ENCODE assay signal across 8 cellular contexts in the genomic region with DNA sequence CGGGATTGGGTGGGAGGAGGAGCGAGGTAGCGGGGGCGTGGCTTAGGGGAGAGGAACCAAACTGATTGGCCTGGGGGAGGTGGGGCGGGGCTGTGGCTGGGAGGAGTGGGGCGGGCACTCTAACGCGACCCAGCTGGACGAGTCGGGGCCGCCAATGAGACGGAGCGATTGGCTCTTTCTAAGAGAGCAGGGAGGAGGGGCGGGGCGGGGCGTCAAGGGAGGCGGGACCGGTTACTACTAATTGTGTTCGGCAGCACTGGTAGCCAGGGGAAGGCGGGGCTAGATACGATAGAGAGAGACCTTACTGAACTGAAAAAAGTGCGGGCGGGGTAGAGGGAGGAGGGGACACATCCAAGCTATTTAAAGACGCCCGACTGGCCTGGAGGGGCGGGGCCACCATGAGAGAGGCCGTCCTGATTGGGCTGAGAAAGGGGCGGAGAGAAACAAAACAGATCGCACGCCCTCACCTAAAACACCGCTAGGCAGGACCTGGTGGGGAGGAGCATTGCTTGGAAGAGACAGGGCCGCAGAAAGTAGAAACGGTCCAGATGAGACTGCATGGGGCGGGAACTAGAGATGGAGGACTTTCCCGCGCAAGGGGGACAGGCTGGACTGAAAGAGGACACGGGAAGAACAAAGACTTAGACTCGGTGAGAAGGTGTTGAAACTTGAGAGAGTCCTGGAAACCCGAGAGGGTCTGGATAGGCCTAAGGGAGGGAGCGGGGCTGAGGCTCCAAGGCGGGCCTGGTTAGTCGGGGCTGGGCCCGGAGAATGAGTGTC. TPM values are rescaled to one million over a fixed set of nuclear protein-coding genes. Genes with fewer than 3 reads are reported as not detected.
DNase-seq lines count a peak whose midpoint lies in the region; ATAC-seq and TF ChIP-seq lines count a peak whose summit lies in the region.

A gene (minus strand): TSS at position 232 of the 780 bp plus-strand sequence. CDS start 295 bp downstream, outside the sequence.

- peak within 1 kb of the TSS; percentile 66 for H3K27ac ChIP-seq in HEK293 (ENCODE audit: extremely low read depth, low read depth, low read length)
- H3K27ac ChIP-seq in hepatocyte: peak within 1 kb of the TSS; percentile 76
- H3K27ac ChIP-seq in aorta (ENCODE audit: low read depth in 1 of 2, low read length in 2 of 2): no peak within 1 kb of the TSS

- H3K36me3 ChIP-seq in HEK293 (ENCODE audit: control insufficient read depth in 2 of 2, insufficient read depth in 1 of 2, low read length in 2 of 2) (no peaks in the 10 kb centered on the region), hepatocyte (replicated peaks; ENCODE audit: insufficient read depth, low read depth) (no peaks in the 10 kb centered on the region), aorta (ENCODE audit: control insufficient read depth in 1 of 2, insufficient read depth in 2 of 2, low read length in 1 of 2) (no peaks in the 10 kb centered on the region)

- H3K27me3 Mint-ChIP-seq in T-helper 1 cell treated with Interleukin-12 subunit alpha and Interleukin-12 subunit beta and Interleukin-4 antibody, amounts not matched to agents 30 μg/mL and 1 μg/mL, for 36 hours (ENCODE audit: low read depth): peaks cover 32% of the 10 kb centered on the region

- peak within 1 kb of the TSS; percentile 94 for H3K27ac Mint-ChIP-seq in T-helper 1 cell treated with Interleukin-12 subunit alpha and Interleukin-12 subunit beta and Interleukin-4 antibody, amounts not matched to agents 30 μg/mL and 1 μg/mL, for 36 hours

- CTCF ChIA-PET in HEK293 (lab: Yijun Ruan, JAX): interaction anchor here (0.6 to 1.8 kb wide), 11 partner anchors 9 to 405 kb away, joined by 3 to 11 read pairs (median 4); a partner anchor contains a TSS

- H2AFZ ChIP-seq in hepatocyte: peak within 1 kb of the TSS; percentile 63

- peaks cover 64% of the 10 kb centered on the region for H3K4me1 Mint-ChIP-seq in T-helper 1 cell treated with Interleukin-12 subunit alpha and Interleukin-12 subunit beta and Interleukin-4 antibody, amounts not matched to agents 30 μg/mL and 1 μg/mL, for 36 hours (ENCODE audit: low read depth)

- H3K4me3 ChIP-seq in HEK293 (ENCODE audit: low read depth, low read length): peak within 1 kb of the TSS; percentile 25
- peak within 1 kb of the TSS; percentile 36 for H3K4me3 ChIP-seq in hepatocyte
- peak within 1 kb of the TSS in 1 of 2 donors; percentile 30 for H3K4me3 ChIP-seq in aorta (ENCODE audit: low read length in 2 of 2)

- DNase-seq in GDM1 (lab: John Stamatoyannopoulos, UW): peak; percentile 99
- DNase-seq in NCI-H1436 (lab: John Stamatoyannopoulos, UW): peak; percentile 100
- peak; percentile 97 for DNase-seq in astrocyte of the hippocampus (ENCODE audit: low read depth, low spot score)
- peak; percentile 99 for DNase-seq in hepatocyte (ENCODE audit: low spot score)
- peak; percentile 95 for DNase-seq in retina
- DNase-seq in aorta: peak; percentile 99 to 100

- H4K20me1 ChIP-seq in hepatocyte (ENCODE audit: insufficient read depth, poor library complexity, severe bottlenecking): peaks cover 3% of the 10 kb centered on the region

- WGBS in hepatocyte (ENCODE audit: low lambda C conversion rate, missing lambda C conversion rate): 4% methylated on average over 17 of the region's 43 CpGs
- 1% methylated on average over 38 to 43 of the region's 43 CpGs for WGBS in aorta, 2 donors

- intact Hi-C loops in aorta (cut with DNase I): loop anchor here in 1 of 2 donors (10.0 kb wide), 1 partner anchor 185 kb away; no protein-coding TSS in a partner anchor

- H3K4me3 Mint-ChIP-seq in T-helper 1 cell treated with Interleukin-12 subunit alpha and Interleukin-12 subunit beta and Interleukin-4 antibody, amounts not matched to agents 30 μg/mL and 1 μg/mL, for 36 hours: peak within 1 kb of the TSS; percentile 94

- no peaks in the 10 kb centered on the region for H3K79me2 ChIP-seq in hepatocyte

- H3K9me3 ChIP-seq in HEK293 (ENCODE audit: control insufficient read depth, insufficient read depth, low read depth, low read length): no peaks in the 10 kb centered on the region
- H3K9me3 ChIP-seq in hepatocyte (ENCODE audit: low read depth): no peaks in the 10 kb centered on the region
- no peaks in the 10 kb centered on the region for H3K9me3 ChIP-seq in aorta (ENCODE audit: control insufficient read depth, low read length)

- H3K36me3 Mint-ChIP-seq in T-helper 1 cell treated with Interleukin-12 subunit alpha and Interleukin-12 subunit beta and Interleukin-4 antibody, amounts not matched to agents 30 μg/mL and 1 μg/mL, for 36 hours (ENCODE audit: low read depth): peaks cover 9% of the 10 kb centered on the region

- H3K9me3 Mint-ChIP-seq in T-helper 1 cell treated with Interleukin-12 subunit alpha and Interleukin-12 subunit beta and Interleukin-4 antibody, amounts not matched to agents 30 μg/mL and 1 μg/mL, for 36 hours: no peaks in the 10 kb centered on the region

- peaks cover 16% of the 10 kb centered on the region for H3K4me1 ChIP-seq in HEK293 (ENCODE audit: control insufficient read depth, insufficient read depth, low read length)
- H3K4me1 ChIP-seq in hepatocyte (ENCODE audit: insufficient read depth): peaks cover 25% of the 10 kb centered on the region
- H3K4me1 ChIP-seq in aorta (ENCODE audit: control insufficient read depth in 1 of 2, insufficient read depth in 2 of 2, low read length in 2 of 2): no peaks in the 10 kb centered on the region

- H3K4me2 ChIP-seq in hepatocyte: peak within 1 kb of the TSS; percentile 90

- no peaks in the 10 kb centered on the region for H3K9me2 ChIP-seq in hepatocyte (replicated peaks; ENCODE audit: insufficient read depth)

- H3K27me3 ChIP-seq in hepatocyte (peaks cover 30% of the 10 kb centered on the region), aorta (ENCODE audit: control insufficient read depth in 1 of 2, insufficient read depth in 2 of 2, low read length in 1 of 2) (no peaks in the 10 kb centered on the region)

- ATAC-seq in aorta (ENCODE audit: low FRiP score): peak; percentile 91

- POLR2A ChIA-PET in HEK293 (lab: Yijun Ruan, JAX): interaction anchor here (0.5 to 2.7 kb wide), 19 partner anchors 11 to 466 kb away, joined by 3 to 9 read pairs (median 4); a partner anchor contains a TSS

- TF ChIP-seq CTCF in HEK293 (tag by site-specific recombination; IDR thresholded peaks at IDR 0.05): no peak
- TF ChIP-seq CTCF in hepatocyte (IDR thresholded peaks at IDR 0.05; ENCODE audit: poor library complexity): no peak

TF ChIP-seq in HEK293, 187 proteins besides CTCF, POLR2A, EP300 and RAD21 (continues in another document):
- 0 out of 2 replicates have a peak, but pooled peaks have one; percentile 46 for TF ChIP-seq ZNF600 (tag by site-specific recombination; IDR thresholded peaks at IDR 0.05)
- TF ChIP-seq ZNF670 (tag by site-specific recombination; IDR thresholded peaks at IDR 0.05; ENCODE audit: low read depth): no peak
- TF ChIP-seq, protein P1, sequence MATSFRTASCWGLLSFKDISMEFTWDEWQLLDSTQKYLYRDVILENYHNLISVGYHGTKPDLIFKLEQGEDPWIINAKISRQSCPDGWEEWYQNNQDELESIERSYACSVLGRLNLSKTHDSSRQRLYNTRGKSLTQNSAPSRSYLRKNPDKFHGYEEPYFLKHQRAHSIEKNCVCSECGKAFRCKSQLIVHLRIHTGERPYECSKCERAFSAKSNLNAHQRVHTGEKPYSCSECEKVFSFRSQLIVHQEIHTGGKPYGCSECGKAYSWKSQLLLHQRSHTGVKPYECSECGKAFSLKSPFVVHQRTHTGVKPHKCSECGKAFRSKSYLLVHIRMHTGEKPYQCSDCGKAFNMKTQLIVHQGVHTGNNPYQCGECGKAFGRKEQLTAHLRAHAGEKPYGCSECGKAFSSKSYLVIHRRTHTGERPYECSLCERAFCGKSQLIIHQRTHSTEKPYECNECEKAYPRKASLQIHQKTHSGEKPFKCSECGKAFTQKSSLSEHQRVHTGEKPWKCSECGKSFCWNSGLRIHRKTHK (tag by site-specific recombination; IDR thresholded peaks at IDR 0.05): no peak
- no peak for TF ChIP-seq ZNF274 (IDR thresholded peaks at IDR 0.05; ENCODE audit: low read length)
- TF ChIP-seq ZNF274 (tag by site-specific recombination; IDR thresholded peaks at IDR 0.05; ENCODE audit: borderline replicate concordance): no peak
- TF ChIP-seq, protein P2, sequence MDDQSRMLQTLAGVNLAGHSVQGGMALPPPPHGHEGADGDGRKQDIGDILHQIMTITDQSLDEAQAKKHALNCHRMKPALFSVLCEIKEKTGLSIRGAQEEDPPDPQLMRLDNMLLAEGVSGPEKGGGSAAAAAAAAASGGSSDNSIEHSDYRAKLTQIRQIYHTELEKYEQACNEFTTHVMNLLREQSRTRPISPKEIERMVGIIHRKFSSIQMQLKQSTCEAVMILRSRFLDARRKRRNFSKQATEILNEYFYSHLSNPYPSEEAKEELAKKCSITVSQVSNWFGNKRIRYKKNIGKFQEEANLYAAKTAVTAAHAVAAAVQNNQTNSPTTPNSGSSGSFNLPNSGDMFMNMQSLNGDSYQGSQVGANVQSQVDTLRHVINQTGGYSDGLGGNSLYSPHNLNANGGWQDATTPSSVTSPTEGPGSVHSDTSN (CRISPR knock-in tag; IDR thresholded peaks at IDR 0.05): no peak
- TF ChIP-seq SALL2 (tag by site-specific recombination; IDR thresholded peaks at IDR 0.05; ENCODE audit: borderline replicate concordance): no peak
- TF ChIP-seq, protein P3, sequence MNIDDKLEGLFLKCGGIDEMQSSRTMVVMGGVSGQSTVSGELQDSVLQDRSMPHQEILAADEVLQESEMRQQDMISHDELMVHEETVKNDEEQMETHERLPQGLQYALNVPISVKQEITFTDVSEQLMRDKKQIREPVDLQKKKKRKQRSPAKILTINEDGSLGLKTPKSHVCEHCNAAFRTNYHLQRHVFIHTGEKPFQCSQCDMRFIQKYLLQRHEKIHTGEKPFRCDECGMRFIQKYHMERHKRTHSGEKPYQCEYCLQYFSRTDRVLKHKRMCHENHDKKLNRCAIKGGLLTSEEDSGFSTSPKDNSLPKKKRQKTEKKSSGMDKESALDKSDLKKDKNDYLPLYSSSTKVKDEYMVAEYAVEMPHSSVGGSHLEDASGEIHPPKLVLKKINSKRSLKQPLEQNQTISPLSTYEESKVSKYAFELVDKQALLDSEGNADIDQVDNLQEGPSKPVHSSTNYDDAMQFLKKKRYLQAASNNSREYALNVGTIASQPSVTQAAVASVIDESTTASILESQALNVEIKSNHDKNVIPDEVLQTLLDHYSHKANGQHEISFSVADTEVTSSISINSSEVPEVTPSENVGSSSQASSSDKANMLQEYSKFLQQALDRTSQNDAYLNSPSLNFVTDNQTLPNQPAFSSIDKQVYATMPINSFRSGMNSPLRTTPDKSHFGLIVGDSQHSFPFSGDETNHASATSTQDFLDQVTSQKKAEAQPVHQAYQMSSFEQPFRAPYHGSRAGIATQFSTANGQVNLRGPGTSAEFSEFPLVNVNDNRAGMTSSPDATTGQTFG (tag by site-specific recombination; IDR thresholded peaks at IDR 0.05; ENCODE audit: borderline replicate concordance): no peak
- no peak for TF ChIP-seq ZNF214 (tag by site-specific recombination; IDR thresholded peaks at IDR 0.05; ENCODE audit: borderline replicate concordance)
- no peak for TF ChIP-seq ZSCAN23 (tag by site-specific recombination; IDR thresholded peaks at IDR 0.05)
- TF ChIP-seq ZNF624 (tag by site-specific recombination; IDR thresholded peaks at IDR 0.05): no peak

RNA-seq across cellular contexts. Expression of the gene that starts here (rescaled TPM):
- 0.24 and 0.40 TPM in 2 replicates for total RNA-seq in hepatocyte
- 1.5 and 1.6 TPM in 2 replicates for polyA plus RNA-seq in hepatocyte
- total RNA-seq in aorta: 1 to 10 TPM; 1.6 to 3.2 TPM
- polyA plus RNA-seq in aorta: under 1 TPM; 0.15 to 0.88 TPM

Comparison
In these comparisons a context has a peak if more than half of its experiments do, and no peak if none do; other contexts are left out.
1. H3K27ac ChIP-seq: peak in HEK293 (single experiment) and hepatocyte (single experiment); none in aorta (0 of 2).
2. Peak in every context shown above with its lines, with median percentiles within 50 percentile points of each other: DNase-seq.